8 cellular contexts compared by ENCODE assay signal in genomic region chr1:11805454-11806306, GRCh38. TPM values are rescaled to one million over a fixed set of nuclear protein-coding genes. Genes with fewer than 3 reads are reported as not detected.
A peak's percentile ranks its signal among the peaks of the same experiment; 100 is the strongest.
DNase-seq lines count a peak whose midpoint lies in the region; TF ChIP-seq lines count a peak whose summit lies in the region.

CLCN6 (plus strand) TSS chr1:11806191; CDS start chr1:11806263, 72 bp downstream.
MTHFR (minus strand) TSS chr1:11805964; CDS start chr1:11803116, 2,848 bp downstream.

- H3K9ac ChIP-seq in SK-N-MC (ENCODE audit: insufficient read length) = peak within 1 kb of the TSS; percentile 88

- H3K27ac Mint-ChIP-seq in HFFc6 = peak within 1 kb of the TSS; percentile 97

- H3K4me1 Mint-ChIP-seq in HFFc6 (ENCODE audit: low read depth) = peaks cover 63% of the 10 kb centered on the region

- H3K4me3 ChIP-seq in NB4 (ENCODE audit: low read depth, low read length) (peak within 1 kb of the TSS; percentile 98), SK-N-MC (peak within 1 kb of the TSS; percentile 90)

- TF ChIP-seq CTCF in HFFc6 (IDR thresholded peaks at IDR 0.05) = no peak
- no peak for TF ChIP-seq CTCF in NB4 (IDR thresholded peaks at IDR 0.05; ENCODE audit: low read depth, low read length)

- H3K27me3 Mint-ChIP-seq in HFFc6 (ENCODE audit: insufficient read depth) = peaks cover 4% of the 10 kb centered on the region; the same call in 1 of the 2 replicates

- H3K9me3 Mint-ChIP-seq in HFFc6 = no peaks in the 10 kb centered on the region

- peak within 1 kb of the TSS; percentile 21 for H3K27ac ChIP-seq in SK-N-MC
- H3K27ac ChIP-seq in temporal lobe (ENCODE audit: low read depth, low read length) = peak within 1 kb of the TSS; percentile 95

- DNase-seq in GM04503 (ENCODE audit: low read depth) (peak; percentile 91), HFFc6 (peak; percentile 99), NB4 (ENCODE audit: low read depth) (peak; percentile 99), SK-N-MC (ENCODE audit: low read depth, low spot score) (peak; percentile 81), globus pallidus (ENCODE audit: low spot score) (peak; percentile 97), occipital lobe (lab: John Stamatoyannopoulos, UW) (peak; percentile 97)
- DNase-seq in activated naive CD4-positive, alpha-beta T cell treated with anti-CD3 and anti-CD28 coated beads, Interleukin-2, amount 50 U/mL, for 16 hours = peak; percentile 99

- TF ChIP-seq POLR2A in NB4 (IDR thresholded peaks at IDR 0.05; ENCODE audit: extremely low read depth, insufficient read length) = peak; percentile 35

- peaks cover 12% of the 10 kb centered on the region; the same call in 1 of the 2 replicates for H3K36me3 Mint-ChIP-seq in HFFc6 (ENCODE audit: low read depth)

- no peaks in the 10 kb centered on the region for H3K9me3 ChIP-seq in SK-N-MC (ENCODE audit: low read depth, low read length)

- peak within 1 kb of the TSS; percentile 100 for H3K4me3 Mint-ChIP-seq in HFFc6

- peaks cover 36% of the 10 kb centered on the region for H3K36me3 ChIP-seq in SK-N-MC (ENCODE audit: insufficient read depth, low read length)

RNA-seq across cellular contexts. Expression of gene CLCN6, which starts in this region (rescaled TPM):
- total RNA-seq in HFFc6 (2021; fragmentation: NEBNext Ultra II Directional; extraction: Animal tissue kit (Norgen Biotek cat#: 25700)) = 1 to 10 TPM; 6.2 to 8.3 (median 7.9) TPM
- total RNA-seq in occipital lobe (15.6 TPM), temporal lobe (17.2 TPM)

RNA-seq across cellular contexts. Expression of gene MTHFR, which starts in this region (rescaled TPM):
- total RNA-seq in HFFc6 (2021; fragmentation: NEBNext Ultra II Directional; extraction: Animal tissue kit (Norgen Biotek cat#: 25700)) = 10 to 100 TPM in 5 of 6 experiments, 1 to 10 TPM in 1; 9.4 to 11.7 (median 10.5) TPM
- total RNA-seq in occipital lobe (27.6 TPM), temporal lobe (20.7 TPM)

Comparison
In these comparisons a context has a peak if more than half of its experiments do, and no peak if none do; other contexts are left out.
1. Peak in every context shown above with its lines: DNase-seq, H3K4me3 ChIP-seq and H3K27ac ChIP-seq.